2 cellular contexts compared by ENCODE assay signal in the genomic region with DNA sequence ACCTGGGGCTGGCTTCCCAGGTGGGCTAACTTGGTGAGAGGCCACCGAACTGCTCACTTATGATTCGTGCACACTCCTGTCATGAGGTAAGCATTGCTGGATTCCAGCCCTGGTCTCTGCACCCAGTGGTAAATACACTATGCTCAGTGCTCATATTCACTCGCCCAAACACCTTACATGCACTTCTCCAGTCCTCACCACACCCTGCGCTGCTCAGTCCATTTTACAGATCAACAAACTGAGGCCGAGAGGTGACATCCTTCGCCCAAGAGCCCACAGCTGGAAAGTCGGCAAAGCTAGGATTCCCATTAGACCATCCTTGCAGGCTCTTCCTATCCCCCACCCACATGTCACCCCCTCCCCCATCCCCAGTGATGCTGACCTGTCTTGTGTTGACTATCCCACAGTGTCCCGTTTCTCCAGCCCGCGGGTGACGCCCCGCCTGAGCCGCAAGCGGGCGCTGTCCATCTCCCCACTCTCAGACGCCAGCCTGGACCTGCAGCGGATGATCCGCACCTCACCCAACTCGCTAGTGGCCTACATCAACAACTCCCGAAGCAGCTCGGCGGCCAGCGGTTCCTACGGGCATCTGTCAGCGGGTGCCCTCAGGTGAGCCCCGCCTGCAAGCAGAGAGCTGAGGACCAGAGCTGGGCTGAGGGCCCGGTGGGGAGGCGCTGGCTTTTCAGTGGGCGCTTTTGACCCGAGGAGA.
TF ChIP-seq lines count a peak whose summit lies in the region.

No MANE protein-coding gene starts in this region.

TF ChIP-seq in HepG2, 621 proteins besides CTCF, POLR2A, EP300 and RAD21:
- TF ChIP-seq ZNF629 (CRISPR knock-in tag; conservative IDR thresholded peaks at IDR 0.05) (peak; percentile 79), HOXA5 (CRISPR knock-in tag; IDR thresholded peaks at IDR 0.05) (no peak)

TF ChIP-seq in K562, 482 proteins besides CTCF, POLR2A, EP300 and RAD21:
- TF ChIP-seq RCOR1 (IDR thresholded peaks at IDR 0.05; ENCODE audit: borderline replicate concordance in 1 of 2, low read depth in 2 of 2, low read length in 2 of 2) (0 out of 4 replicates have a peak, but pooled peaks of 1 of the 2 experiments have one; percentile 14), ZNF347 (CRISPR knock-in tag; IDR thresholded peaks at IDR 0.05; ENCODE audit: low read depth) (no peak), RBM25 (IDR thresholded peaks at IDR 0.05; ENCODE audit: low read depth, low read length, severe bottlenecking) (peak; percentile 66), PRMT5 (CRISPR knock-in tag; IDR thresholded peaks at IDR 0.05) (no peak)
